8 cellular contexts compared by ENCODE assay signal in the genomic region with DNA sequence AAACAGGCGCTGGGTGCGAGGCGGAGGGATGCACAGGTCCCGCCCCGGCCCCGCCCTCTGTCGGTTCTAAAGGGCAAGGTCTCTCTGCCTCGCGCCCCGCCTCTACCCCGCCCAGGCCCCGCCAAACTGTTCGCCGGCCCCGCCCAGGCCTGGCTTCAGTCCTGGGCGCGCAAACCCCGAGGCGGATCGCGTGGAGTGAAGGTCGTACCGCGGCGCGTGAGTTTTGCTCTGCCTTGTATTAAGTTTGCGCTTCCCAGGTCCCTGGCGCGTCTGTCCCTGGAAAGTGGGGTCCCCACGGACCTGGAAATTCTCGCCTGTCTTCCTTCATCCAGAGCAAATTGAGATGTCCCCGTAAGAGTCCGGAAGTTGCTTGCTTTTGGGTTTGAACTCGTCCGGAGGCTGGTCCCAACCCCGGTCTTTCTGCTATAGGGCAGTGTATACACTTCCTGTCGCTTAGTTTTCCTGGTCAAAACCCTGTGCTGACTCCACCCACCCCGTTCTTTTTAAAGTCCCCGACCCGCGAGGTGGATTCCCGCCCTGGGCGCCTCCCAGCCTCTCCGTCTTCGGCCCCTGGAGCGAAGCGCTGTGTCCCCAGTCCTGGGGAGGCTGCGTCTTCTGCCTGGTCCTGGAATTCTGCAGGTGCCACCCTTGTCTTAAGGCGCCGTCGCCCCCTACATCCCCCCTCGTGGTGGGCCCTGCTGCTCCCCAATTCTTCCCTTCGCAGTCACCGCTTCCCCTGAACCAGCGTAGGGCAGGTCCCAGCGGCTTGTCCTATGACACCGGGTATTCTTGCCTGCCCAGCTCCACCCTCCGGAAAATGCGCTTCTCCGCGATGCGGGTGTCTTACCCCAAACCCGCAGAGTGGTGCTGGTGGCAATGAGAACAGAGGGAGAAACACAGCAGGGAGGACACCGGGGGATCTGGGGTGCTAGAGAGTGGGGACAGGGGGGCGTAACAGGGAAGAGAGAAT.
DNase-seq lines count a peak whose midpoint lies in the region; ATAC-seq lines count a peak whose summit lies in the region.

No MANE protein-coding gene starts in this region.

- peak; percentile 82 for DNase-seq in activated CD4-positive, alpha-beta T cell treated with anti-CD3 and anti-CD28 coated beads for 1 hour
- DNase-seq in central memory CD8-positive, alpha-beta T cell (ENCODE audit: low spot score in 2 of 2): peak; percentile 75 to 77
- peak; percentile 43 for DNase-seq in kidney glomerular epithelial cell (lab: John Stamatoyannopoulos, UW)
- peak; percentile 96 for DNase-seq in stimulated activated CD4-positive, alpha-beta T cell treated with anti-CD3 and anti-CD28 coated beads, Interleukin-15, amount 100 ng/mL, for 24 hours
- DNase-seq in NCI-H187 treated with DMSO at 0.1 percent for 48 hours (lab: John Stamatoyannopoulos, UW): no peak
- no peak for DNase-seq in NCI-H774 (lab: John Stamatoyannopoulos, UW)

- ATAC-seq in GM18907 (IDR thresholded peaks at IDR 0.05; ENCODE audit: unreplicated experiment) (peak; percentile 82), HG03159 (IDR thresholded peaks at IDR 0.05; ENCODE audit: unreplicated experiment) (peak; percentile 90)
- ATAC-seq in central memory CD8-positive, alpha-beta T cell (replicated peaks; ENCODE audit: extremely low read depth, poor library complexity, severe bottlenecking): peak; percentile 97

- peaks cover 36% of the 10 kb centered on the region for H3K4me1 Mint-ChIP-seq in central memory CD8-positive, alpha-beta T cell

- H3K27me3 Mint-ChIP-seq in central memory CD8-positive, alpha-beta T cell: no peaks in the 10 kb centered on the region

- H3K36me3 Mint-ChIP-seq in central memory CD8-positive, alpha-beta T cell (ENCODE audit: insufficient read depth): peaks cover 12% of the 10 kb centered on the region

- no peaks in the 10 kb centered on the region for H3K9me3 Mint-ChIP-seq in central memory CD8-positive, alpha-beta T cell

- peak overlapping the region; percentile 90 for H3K4me3 Mint-ChIP-seq in central memory CD8-positive, alpha-beta T cell

- H3K27ac Mint-ChIP-seq in central memory CD8-positive, alpha-beta T cell (ENCODE audit: low read depth): peak overlapping the region; percentile 92

Comparison
In these comparisons a context has a peak if more than half of its experiments do, and no peak if none do; other contexts are left out.
1. DNase-seq: peak in activated CD4-positive, alpha-beta T cell treated with anti-CD3 and anti-CD28 coated beads for 1 hour (single experiment), central memory CD8-positive, alpha-beta T cell (2 of 2), kidney glomerular epithelial cell (single experiment) and stimulated activated CD4-positive, alpha-beta T cell treated with anti-CD3 and anti-CD28 coated beads, Interleukin-15, amount 100 ng/mL, for 24 hours (single experiment); none in NCI-H187 treated with DMSO at 0.1 percent for 48 hours (single experiment) and NCI-H774 (single experiment).
2. Peak in every context shown above with its lines, with median percentiles within 50 percentile points of each other: ATAC-seq.